In the genomic region with DNA sequence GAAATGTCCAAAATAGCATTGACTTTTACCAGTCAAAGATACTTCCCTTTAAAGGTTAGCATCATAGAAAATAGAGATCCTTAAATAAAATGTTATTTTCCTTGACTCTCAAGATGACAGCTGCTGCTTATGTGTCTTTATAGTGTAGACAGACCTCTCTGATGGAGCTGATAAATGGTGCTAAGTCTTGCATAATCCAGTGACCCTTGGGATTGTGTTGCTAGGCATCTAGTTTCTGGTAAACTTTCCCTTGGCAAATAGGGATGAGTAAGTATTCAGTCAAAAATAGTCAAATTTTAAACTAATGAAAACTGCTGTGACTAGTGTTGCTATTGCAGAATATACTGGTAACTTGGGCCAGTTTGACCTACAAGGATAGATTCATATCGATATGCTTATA, we compare ENCODE assay signal across 26 cellular contexts. TPM values are rescaled to one million over a fixed set of nuclear protein-coding genes. Genes with fewer than 3 reads are reported as not detected.
DNase-seq lines count a peak whose midpoint lies in the region; FAIRE-seq and TF ChIP-seq lines count a peak whose summit lies in the region.
"Had no signal": no experiment of that assay in that cellular context is flagged by ENCODE, and none has a peak within 500 bp of the region (broad histone marks: within the 10 kb centered on the region; RNA-seq: fewer than 3 reads in every experiment).

No MANE protein-coding gene starts in this region.

- H3K27me3 ChIP-seq in adipocyte (replicated peaks; ENCODE audit: control insufficient read depth, insufficient read depth, low read length) (no peaks in the 10 kb centered on the region), breast epithelium (peaks cover 0 to 42% of the 10 kb centered on the region in 2 donors)
- H3K27me3 ChIP-seq: suprapubic skin, upper lobe of right lung had no signal

- no peak for TF ChIP-seq POLR2A in breast epithelium (IDR thresholded peaks at IDR 0.05)

- DNase-seq in HCEC 1CT (peak; percentile 11), adipocyte (ENCODE audit: low read depth) (peak; percentile 18), fibroblast of the conjunctiva (ENCODE audit: low read depth) (peak; percentile 29), skeletal muscle cell (ENCODE audit: low read depth) (peak; percentile 68), frontal cortex (ENCODE audit: low spot score in 2 of 2) (no peak), breast epithelium (ENCODE audit: low spot score in 2 of 2) (no peak), pons (ENCODE audit: low spot score) (no peak)
- DNase-seq: activated CD4-positive, alpha-beta T cell treated with anti-CD3 and anti-CD28 coated beads, Interleukin-2, amount 50 U/mL, for 1 hour; activated naive CD8-positive, alpha-beta T cell treated with anti-CD3 and anti-CD28 coated beads, Interleukin-2, amount 50 U/mL, for 24 hours; activated T-cell treated with anti-CD3 and anti-CD28 coated beads, Interleukin-2, amount 50 U/mL, for 4 hours; Calu3; HFFc6; hypothalamus; left lung; naive thymus-derived CD4-positive, alpha-beta T cell; NCI-H1694 treated with DMSO at 0.1 percent for 48 hours; NCI-H526; nucleus accumbens; stimulated activated CD4-positive, alpha-beta T cell treated with anti-CD3 and anti-CD28 coated beads, Interleukin-4, amount 100 ng/mL, for 24 hours; SW 1271; T1000; upper lobe of right lung had no signal

- intact Hi-C loops in breast epithelium (cut with DNase I; ENCODE audit: low total_unique reads): no loop called here

- no peak overlapping the region for H3K9ac ChIP-seq in adipocyte (ENCODE audit: low read length)

- peaks cover 5% of the 10 kb centered on the region for H3K4me1 ChIP-seq in adipocyte (ENCODE audit: control insufficient read depth, insufficient read depth, low read length)
- H3K4me1 ChIP-seq in breast epithelium: no peaks in the 10 kb centered on the region
- H3K4me1 ChIP-seq: left lung, suprapubic skin, upper lobe of right lung had no signal

- no peak overlapping the region for H3K27ac ChIP-seq in breast epithelium
- H3K27ac ChIP-seq: left lung, suprapubic skin, upper lobe of right lung had no signal

- TF ChIP-seq CTCF in breast epithelium (IDR thresholded peaks at IDR 0.05): no peak

- no peak overlapping the region for H3K4me3 ChIP-seq in adipocyte (ENCODE audit: low read length)
- no peak overlapping the region for H3K4me3 ChIP-seq in skeletal muscle cell (ENCODE audit: low read depth, low read length)
- no peak overlapping the region for H3K4me3 ChIP-seq in breast epithelium
- H3K4me3 ChIP-seq: left lung, suprapubic skin, upper lobe of right lung had no signal

- H3K36me3 ChIP-seq in adipocyte (ENCODE audit: control insufficient read depth, insufficient read depth, low read length, severe bottlenecking): no peaks in the 10 kb centered on the region
- H3K36me3 ChIP-seq in breast epithelium: no peaks in the 10 kb centered on the region
- H3K36me3 ChIP-seq: left lung, suprapubic skin, upper lobe of right lung had no signal

- no peak for FAIRE-seq in frontal cortex (lab: Jason Lieb, UNC)
- FAIRE-seq: GM12892, HTR-8/SVneo, RCC 7860 had no signal

- H3K9me3 ChIP-seq in adipocyte (ENCODE audit: control insufficient read depth, low read length) (no peaks in the 10 kb centered on the region), breast epithelium (no peaks in the 10 kb centered on the region)
- H3K9me3 ChIP-seq: left lung, suprapubic skin, upper lobe of right lung had no signal

RNA-seq across cellular contexts. Expression of a gene that starts 53.6 kb away (rescaled TPM):
- total RNA-seq in frontal cortex (2.0 TPM), breast epithelium (10 to 100 TPM in 2 of 3 donors, 1 to 10 TPM in 1; 7.5 to 42.6 (median 26.3) TPM)

Comparison
In these comparisons a context has a peak if more than half of its experiments do, and no peak if none do; other contexts are left out.
1. DNase-seq: peak in HCEC 1CT (single experiment), adipocyte (single experiment), fibroblast of the conjunctiva (single experiment) and skeletal muscle cell (single experiment); none in frontal cortex (0 of 2), breast epithelium (0 of 2) and pons (single experiment).